ENCODE assay signal across 6 cellular contexts in genomic region chr1:155003227-155003765, GRCh38.
DNase-seq lines count a peak whose midpoint lies in the region; ATAC-seq and TF ChIP-seq lines count a peak whose summit lies in the region.

No MANE protein-coding gene starts in this region.

- H2AFZ ChIP-seq in parathyroid adenoma = peak overlapping the region; percentile 42

- H3K27me3 ChIP-seq in parathyroid adenoma (ENCODE audit: control insufficient read depth, insufficient read depth, low read length) = no peaks in the 10 kb centered on the region

- H3K27ac ChIP-seq in coronary artery (peak overlapping the region; percentile 93 to 98), parathyroid adenoma (peak overlapping the region; percentile 69)

- no peak for TF ChIP-seq CTCF in AG10803 (conservative IDR thresholded peaks at IDR 0.05; ENCODE audit: low read length)
- TF ChIP-seq CTCF in coronary artery (IDR thresholded peaks at IDR 0.05) = no peak
- TF ChIP-seq CTCF in parathyroid adenoma (IDR thresholded peaks at IDR 0.05) = no peak

- H3K36me3 ChIP-seq in parathyroid adenoma (ENCODE audit: control insufficient read depth, insufficient read depth, low read length) = no peaks in the 10 kb centered on the region

- peaks cover 5% of the 10 kb centered on the region for H3K4me1 ChIP-seq in parathyroid adenoma

- H3K79me2 ChIP-seq in parathyroid adenoma = peaks cover 7% of the 10 kb centered on the region

- no peak overlapping the region for H3K9ac ChIP-seq in parathyroid adenoma

- peak overlapping the region; percentile 99 for H3K4me2 ChIP-seq in parathyroid adenoma (ENCODE audit: low read length)

- peak overlapping the region; percentile 96 for H3K4me3 ChIP-seq in AG10803 (ENCODE audit: low read length)
- H3K4me3 ChIP-seq in coronary artery = peak overlapping the region; percentile 94
- peak overlapping the region; percentile 99 for H3K4me3 ChIP-seq in parathyroid adenoma (ENCODE audit: low read depth, low read length)

- no peak for ATAC-seq in GM18861 (IDR thresholded peaks at IDR 0.05; ENCODE audit: unreplicated experiment)
- ATAC-seq in GM19452 (IDR thresholded peaks at IDR 0.05; ENCODE audit: unreplicated experiment) = no peak

- no peaks in the 10 kb centered on the region for H3K9me3 ChIP-seq in parathyroid adenoma (ENCODE audit: control insufficient read depth, low read length)

- no peak for DNase-seq in AG10803 (ENCODE audit: low read depth)
- DNase-seq in NCI-H1105 (lab: John Stamatoyannopoulos, UW) = peak; percentile 32
- no peak for DNase-seq in coronary artery (ENCODE audit: low spot score)
